ENCODE assay signal across 24 cellular contexts in genomic region chr4:184016742-184017668, GRCh38.
DNase-seq lines count a peak whose midpoint lies in the region; ATAC-seq and TF ChIP-seq lines count a peak whose summit lies in the region.
"Had no signal": no experiment of that assay in that cellular context is flagged by ENCODE, and none has a peak within 500 bp of the region (broad histone marks: within the 10 kb centered on the region; RNA-seq: fewer than 3 reads in every experiment).

No MANE protein-coding gene starts in this region.

- H3K4me1 ChIP-seq in HEK293 (ENCODE audit: control insufficient read depth, insufficient read depth, low read length) (peaks cover 7% of the 10 kb centered on the region; the same call in 1 of the 2 replicates), mucosa of descending colon (ENCODE audit: low read depth) (no peaks in the 10 kb centered on the region), stomach smooth muscle (ENCODE audit: control insufficient read depth, insufficient read depth, low read length) (no peaks in the 10 kb centered on the region), breast epithelium (no peaks in the 10 kb centered on the region)
- H3K4me1 ChIP-seq: Peyer's patch, uterus had no signal

- H3K9ac ChIP-seq in stomach smooth muscle (ENCODE audit: low read length in 2 of 2): peak overlapping the region in 1 of 2 donors; percentile 58
- H3K9ac ChIP-seq: KMS-11 had no signal

- no peak overlapping the region for H3K4me3 ChIP-seq in HEK293 (ENCODE audit: low read depth, low read length)
- H3K4me3 ChIP-seq in mucosa of descending colon: no peak overlapping the region
- peak overlapping the region; percentile 44 to 66 for H3K4me3 ChIP-seq in stomach smooth muscle (ENCODE audit: low read length in 2 of 2)
- no peak overlapping the region for H3K4me3 ChIP-seq in breast epithelium
- H3K4me3 ChIP-seq: uterus had no signal

- DNase-seq in fibroblast of gingiva (ENCODE audit: low read depth) (peak; percentile 33), mucosa of descending colon (peak in 2 of 3 donors; percentile 36 to 37), AML-193 (lab: John Stamatoyannopoulos, UW) (no peak), breast epithelium (ENCODE audit: low spot score in 2 of 2) (no peak)
- no peak for DNase-seq in effector CD8-positive, alpha-beta T cell (lab: John Stamatoyannopoulos, UW)
- DNase-seq in activated CD4-positive, alpha-beta T cell treated with anti-CD3 and anti-CD28 coated beads, Interleukin-2, amount 50 U/mL, for 4 hours: no peak
- DNase-seq: activated CD4-positive, alpha-beta T cell treated with anti-CD3 and anti-CD28 coated beads for 36 hours; CD8-positive, alpha-beta T cell; DMS79; HFFc6; NCI-H1048; NCI-H2029 treated with DMSO at 0.1 percent for 48 hours; NCI-H446 treated with DMSO at 0.1 percent for 48 hours; NK-92 treated with Interleukin-12 subunit alpha and Interleukin-12 subunit beta, amount 100 ng/mL, for 24 hours; Peyer's patch; stimulated activated CD4-positive, alpha-beta T cell treated with anti-CD3 and anti-CD28 coated beads, Interleukin-1b, Interleukin-23, amount 100 ng/mL, for 48 hours; stimulated activated naive CD4-positive, alpha-beta T cell treated with Interleukin-2 at 50 U/mL for 16 hours; T1000; uterus had no signal

- intact Hi-C loops in mucosa of descending colon (cut with DNase I, micrococcal nuclease) (no loop called here), breast epithelium (cut with DNase I; ENCODE audit: low total_unique reads) (no loop called here)

- peak; percentile 35 for ATAC-seq in mucosa of descending colon
- ATAC-seq: activated CD4-positive, alpha-beta T cell treated with anti-CD3 and anti-CD28 coated beads for 36 hours; CD8-positive, alpha-beta T cell; left lobe of liver had no signal

- POLR2A ChIA-PET in HEK293 (lab: Yijun Ruan, JAX): no interaction called here

- no peak for TF ChIP-seq CTCF in HEK293 (tag by site-specific recombination; IDR thresholded peaks at IDR 0.05)
- TF ChIP-seq CTCF in mucosa of descending colon (IDR thresholded peaks at IDR 0.05): no peak
- no peak for TF ChIP-seq CTCF in breast epithelium (IDR thresholded peaks at IDR 0.05)

- no peaks in the 10 kb centered on the region for H3K9me3 ChIP-seq in HEK293 (ENCODE audit: control insufficient read depth, insufficient read depth, low read depth, low read length)
- H3K9me3 ChIP-seq in mucosa of descending colon: no peaks in the 10 kb centered on the region
- H3K9me3 ChIP-seq in stomach smooth muscle (ENCODE audit: control insufficient read depth in 2 of 2, low read length in 2 of 2): no peaks in the 10 kb centered on the region
- H3K9me3 ChIP-seq in breast epithelium: no peaks in the 10 kb centered on the region
- H3K9me3 ChIP-seq: Peyer's patch, uterus had no signal

- CTCF ChIA-PET in HEK293 (lab: Yijun Ruan, JAX): interaction anchor here (0.5 to 0.6 kb wide), 2 partner anchors 141 to 776 kb away, joined by 3 read pairs; no protein-coding TSS in a partner anchor

- TF ChIP-seq POLR2A in breast epithelium (IDR thresholded peaks at IDR 0.05): no peak

- H3K27ac ChIP-seq in HEK293 (ENCODE audit: extremely low read depth, low read depth, low read length) (no peak overlapping the region), stomach smooth muscle (ENCODE audit: low read length) (peak overlapping the region; percentile 56), breast epithelium (no peak overlapping the region)
- H3K27ac ChIP-seq: epithelial cell of prostate, KMS-11, uterus had no signal

- H3K27me3 ChIP-seq in stomach smooth muscle (ENCODE audit: control insufficient read depth in 1 of 2, insufficient read depth in 2 of 2, low read length in 2 of 2) (no peaks in the 10 kb centered on the region), breast epithelium (no peaks in the 10 kb centered on the region)
- H3K27me3 ChIP-seq: Peyer's patch, uterus had no signal

- no peaks in the 10 kb centered on the region for H3K36me3 ChIP-seq in HEK293 (ENCODE audit: control insufficient read depth in 2 of 2, insufficient read depth in 1 of 2, low read length in 2 of 2)
- H3K36me3 ChIP-seq in mucosa of descending colon (ENCODE audit: low read depth): no peaks in the 10 kb centered on the region
- no peaks in the 10 kb centered on the region for H3K36me3 ChIP-seq in stomach smooth muscle (ENCODE audit: control insufficient read depth in 2 of 2, insufficient read depth in 2 of 2, low read length in 2 of 2)
- no peaks in the 10 kb centered on the region for H3K36me3 ChIP-seq in breast epithelium
- H3K36me3 ChIP-seq: Peyer's patch, uterus had no signal

TF ChIP-seq in HEK293, 187 proteins besides CTCF, POLR2A, EP300 and RAD21:
- TF ChIP-seq TRIM28 (IDR thresholded peaks at IDR 0.05; ENCODE audit: borderline replicate concordance, low read length): peak; percentile 53; the same call in 1 of the 2 replicates
- TF ChIP-seq PRDM6 (tag by site-specific recombination; IDR thresholded peaks at IDR 0.05): peak; percentile 77
- TF ChIP-seq KLF10 (tag by site-specific recombination; IDR thresholded peaks at IDR 0.05): no peak
- TF ChIP-seq ZBTB26 (tag by site-specific recombination; optimal IDR thresholded peaks at IDR 0.05): no peak

Comparison
In these comparisons a context has a peak if more than half of its experiments do, and no peak if none do; other contexts are left out.
1. H3K4me3 ChIP-seq: peak in stomach smooth muscle (2 of 2); none in HEK293 (single experiment), mucosa of descending colon (single experiment) and breast epithelium (0 of 3).
2. DNase-seq: peak in fibroblast of gingiva (single experiment) and mucosa of descending colon (2 of 3); none in AML-193 (0 of 2), effector CD8-positive, alpha-beta T cell (single experiment), breast epithelium (0 of 2) and activated CD4-positive, alpha-beta T cell treated with anti-CD3 and anti-CD28 coated beads, Interleukin-2, amount 50 U/mL, for 4 hours (0 of 2).